ENCODE assay signal across 1 cellular context in the genomic region with DNA sequence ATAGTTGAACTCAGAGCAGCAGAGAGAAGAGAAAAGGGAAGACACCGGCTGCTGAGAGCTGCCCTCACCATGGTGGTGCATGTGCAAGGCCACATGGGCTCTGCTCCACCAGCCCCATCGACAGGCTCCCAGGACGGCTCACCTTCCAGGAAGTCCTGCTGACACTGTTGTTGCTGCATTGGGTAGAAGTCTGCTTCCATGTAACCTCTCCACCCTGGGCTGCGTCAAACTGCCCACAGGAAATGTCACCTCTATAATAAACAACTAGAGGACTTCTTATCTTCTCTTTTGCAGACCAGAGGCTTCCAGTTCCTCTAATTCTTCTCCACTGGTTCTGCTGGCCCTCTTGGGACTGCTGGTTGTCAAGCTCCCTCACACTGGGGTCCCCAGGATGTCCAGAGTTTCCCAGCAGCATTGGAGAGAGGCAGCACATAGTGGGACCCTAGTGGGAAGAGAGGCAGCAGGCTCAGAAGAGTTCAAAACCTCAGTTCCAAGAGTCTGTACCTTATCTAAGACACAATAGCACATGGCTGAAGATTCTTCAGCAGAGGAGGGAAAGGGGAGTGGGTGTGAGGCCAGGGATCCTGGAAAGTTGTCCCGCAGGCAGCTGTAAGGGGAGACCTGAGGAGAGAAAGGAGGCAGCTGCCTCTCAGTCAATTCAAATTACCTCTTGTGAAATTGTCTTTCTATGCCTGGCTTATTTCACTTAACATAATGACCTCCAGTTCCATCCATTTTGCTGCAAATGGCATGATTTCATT.
TF ChIP-seq lines count a peak whose summit lies in the region.

No MANE protein-coding gene starts in this region.

TF ChIP-seq in K562, 482 proteins besides CTCF, POLR2A, EP300 and RAD21 (continues in another document):
- TF ChIP-seq, protein P1, sequence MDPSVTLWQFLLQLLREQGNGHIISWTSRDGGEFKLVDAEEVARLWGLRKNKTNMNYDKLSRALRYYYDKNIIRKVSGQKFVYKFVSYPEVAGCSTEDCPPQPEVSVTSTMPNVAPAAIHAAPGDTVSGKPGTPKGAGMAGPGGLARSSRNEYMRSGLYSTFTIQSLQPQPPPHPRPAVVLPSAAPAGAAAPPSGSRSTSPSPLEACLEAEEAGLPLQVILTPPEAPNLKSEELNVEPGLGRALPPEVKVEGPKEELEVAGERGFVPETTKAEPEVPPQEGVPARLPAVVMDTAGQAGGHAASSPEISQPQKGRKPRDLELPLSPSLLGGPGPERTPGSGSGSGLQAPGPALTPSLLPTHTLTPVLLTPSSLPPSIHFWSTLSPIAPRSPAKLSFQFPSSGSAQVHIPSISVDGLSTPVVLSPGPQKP (CRISPR knock-in tag; IDR thresholded peaks at IDR 0.05), result no peak
- TF ChIP-seq TOE1 (IDR thresholded peaks at IDR 0.05; ENCODE audit: borderline replicate concordance) (no peak), TOE1 (CRISPR knock-in tag; IDR thresholded peaks at IDR 0.05; ENCODE audit: borderline replicate concordance, low read depth) (no peak), POLR3G (IDR thresholded peaks at IDR 0.05; ENCODE audit: extremely low read depth, insufficient read length, insufficient replicate concordance) (no peak), ZNF253 (CRISPR knock-in tag; conservative IDR thresholded peaks at IDR 0.05) (no peak), RNF2 (IDR thresholded peaks at IDR 0.05) (peak; percentile 58; the same call in 1 of the 2 replicates), ZNF766 (CRISPR knock-in tag; conservative IDR thresholded peaks at IDR 0.05) (peak; percentile 89), NR2F6 (CRISPR knock-in tag; IDR thresholded peaks at IDR 0.05) (no peak), ETV6 (IDR thresholded peaks at IDR 0.05; ENCODE audit: borderline replicate concordance in 1 of 2, low read depth in 2 of 2, low read length in 1 of 2) (no peak), ETV6 (CRISPR knock-in tag; IDR thresholded peaks at IDR 0.05; ENCODE audit: borderline replicate concordance) (no peak), BCL6 (CRISPR knock-in tag; IDR thresholded peaks at IDR 0.05) (0 out of 2 replicates have a peak, but pooled peaks have one; percentile 37), SAP30 (IDR thresholded peaks at IDR 0.05; ENCODE audit: borderline replicate concordance, insufficient read depth, low read depth, low read length, poor library complexity, severe bottlenecking) (no peak), FOXP1 (CRISPR knock-in tag; IDR thresholded peaks at IDR 0.05) (no peak), CC2D1A (IDR thresholded peaks at IDR 0.05) (no peak), ZNF583 (CRISPR knock-in tag; IDR thresholded peaks at IDR 0.05) (no peak), ZNF780A (CRISPR knock-in tag; IDR thresholded peaks at IDR 0.05) (no peak), TAF15 (IDR thresholded peaks at IDR 0.05; ENCODE audit: low read depth, low read length) (no peak), ZNF277 (CRISPR knock-in tag; IDR thresholded peaks at IDR 0.05; ENCODE audit: borderline replicate concordance) (no peak), MXI1 (IDR thresholded peaks at IDR 0.05; ENCODE audit: low read depth, low read length) (no peak), SIRT6 (IDR thresholded peaks at IDR 0.05; ENCODE audit: low read depth, low read length) (no peak), ZNF830 (CRISPR knock-in tag; IDR thresholded peaks at IDR 0.05) (no peak), HOXB6 (CRISPR knock-in tag; IDR thresholded peaks at IDR 0.05; ENCODE audit: borderline replicate concordance) (no peak), ARID1B (IDR thresholded peaks at IDR 0.05) (0 out of 2 replicates have a peak, but pooled peaks have one; percentile 9), SRSF7 (optimal IDR thresholded peaks at IDR 0.05; ENCODE audit: low read depth, low read length) (no peak), DNMT1 (IDR thresholded peaks at IDR 0.05) (no peak), STAT5A (IDR thresholded peaks at IDR 0.05; ENCODE audit: borderline replicate concordance, low read length) (no peak), ZNF175 (CRISPR knock-in tag; IDR thresholded peaks at IDR 0.05; ENCODE audit: low read depth) (peak; percentile 54; the same call in 1 of the 2 replicates)
- TF ChIP-seq, protein P2, sequence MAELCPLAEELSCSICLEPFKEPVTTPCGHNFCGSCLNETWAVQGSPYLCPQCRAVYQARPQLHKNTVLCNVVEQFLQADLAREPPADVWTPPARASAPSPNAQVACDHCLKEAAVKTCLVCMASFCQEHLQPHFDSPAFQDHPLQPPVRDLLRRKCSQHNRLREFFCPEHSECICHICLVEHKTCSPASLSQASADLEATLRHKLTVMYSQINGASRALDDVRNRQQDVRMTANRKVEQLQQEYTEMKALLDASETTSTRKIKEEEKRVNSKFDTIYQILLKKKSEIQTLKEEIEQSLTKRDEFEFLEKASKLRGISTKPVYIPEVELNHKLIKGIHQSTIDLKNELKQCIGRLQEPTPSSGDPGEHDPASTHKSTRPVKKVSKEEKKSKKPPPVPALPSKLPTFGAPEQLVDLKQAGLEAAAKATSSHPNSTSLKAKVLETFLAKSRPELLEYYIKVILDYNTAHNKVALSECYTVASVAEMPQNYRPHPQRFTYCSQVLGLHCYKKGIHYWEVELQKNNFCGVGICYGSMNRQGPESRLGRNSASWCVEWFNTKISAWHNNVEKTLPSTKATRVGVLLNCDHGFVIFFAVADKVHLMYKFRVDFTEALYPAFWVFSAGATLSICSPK (IDR thresholded peaks at IDR 0.05; ENCODE audit: borderline replicate concordance), result no peak
- TF ChIP-seq, protein P3, sequence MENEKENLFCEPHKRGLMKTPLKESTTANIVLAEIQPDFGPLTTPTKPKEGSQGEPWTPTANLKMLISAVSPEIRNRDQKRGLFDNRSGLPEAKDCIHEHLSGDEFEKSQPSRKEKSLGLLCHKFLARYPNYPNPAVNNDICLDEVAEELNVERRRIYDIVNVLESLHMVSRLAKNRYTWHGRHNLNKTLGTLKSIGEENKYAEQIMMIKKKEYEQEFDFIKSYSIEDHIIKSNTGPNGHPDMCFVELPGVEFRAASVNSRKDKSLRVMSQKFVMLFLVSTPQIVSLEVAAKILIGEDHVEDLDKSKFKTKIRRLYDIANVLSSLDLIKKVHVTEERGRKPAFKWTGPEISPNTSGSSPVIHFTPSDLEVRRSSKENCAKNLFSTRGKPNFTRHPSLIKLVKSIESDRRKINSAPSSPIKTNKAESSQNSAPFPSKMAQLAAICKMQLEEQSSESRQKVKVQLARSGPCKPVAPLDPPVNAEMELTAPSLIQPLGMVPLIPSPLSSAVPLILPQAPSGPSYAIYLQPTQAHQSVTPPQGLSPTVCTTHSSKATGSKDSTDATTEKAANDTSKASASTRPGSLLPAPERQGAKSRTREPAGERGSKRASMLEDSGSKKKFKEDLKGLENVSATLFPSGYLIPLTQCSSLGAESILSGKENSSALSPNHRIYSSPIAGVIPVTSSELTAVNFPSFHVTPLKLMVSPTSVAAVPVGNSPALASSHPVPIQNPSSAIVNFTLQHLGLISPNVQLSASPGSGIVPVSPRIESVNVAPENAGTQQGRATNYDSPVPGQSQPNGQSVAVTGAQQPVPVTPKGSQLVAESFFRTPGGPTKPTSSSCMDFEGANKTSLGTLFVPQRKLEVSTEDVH (IDR thresholded peaks at IDR 0.05; ENCODE audit: low read depth, partially characterized antibody), result no peak
- TF ChIP-seq, protein P4, sequence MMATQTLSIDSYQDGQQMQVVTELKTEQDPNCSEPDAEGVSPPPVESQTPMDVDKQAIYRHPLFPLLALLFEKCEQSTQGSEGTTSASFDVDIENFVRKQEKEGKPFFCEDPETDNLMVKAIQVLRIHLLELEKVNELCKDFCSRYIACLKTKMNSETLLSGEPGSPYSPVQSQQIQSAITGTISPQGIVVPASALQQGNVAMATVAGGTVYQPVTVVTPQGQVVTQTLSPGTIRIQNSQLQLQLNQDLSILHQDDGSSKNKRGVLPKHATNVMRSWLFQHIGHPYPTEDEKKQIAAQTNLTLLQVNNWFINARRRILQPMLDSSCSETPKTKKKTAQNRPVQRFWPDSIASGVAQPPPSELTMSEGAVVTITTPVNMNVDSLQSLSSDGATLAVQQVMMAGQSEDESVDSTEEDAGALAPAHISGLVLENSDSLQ (IDR thresholded peaks at IDR 0.05), result no peak
- TF ChIP-seq, protein P5, sequence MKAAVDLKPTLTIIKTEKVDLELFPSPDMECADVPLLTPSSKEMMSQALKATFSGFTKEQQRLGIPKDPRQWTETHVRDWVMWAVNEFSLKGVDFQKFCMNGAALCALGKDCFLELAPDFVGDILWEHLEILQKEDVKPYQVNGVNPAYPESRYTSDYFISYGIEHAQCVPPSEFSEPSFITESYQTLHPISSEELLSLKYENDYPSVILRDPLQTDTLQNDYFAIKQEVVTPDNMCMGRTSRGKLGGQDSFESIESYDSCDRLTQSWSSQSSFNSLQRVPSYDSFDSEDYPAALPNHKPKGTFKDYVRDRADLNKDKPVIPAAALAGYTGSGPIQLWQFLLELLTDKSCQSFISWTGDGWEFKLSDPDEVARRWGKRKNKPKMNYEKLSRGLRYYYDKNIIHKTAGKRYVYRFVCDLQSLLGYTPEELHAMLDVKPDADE (conservative IDR thresholded peaks at IDR 0.05; ENCODE audit: control insufficient read depth, low read depth, low read length), result no peak
- TF ChIP-seq, protein P6, sequence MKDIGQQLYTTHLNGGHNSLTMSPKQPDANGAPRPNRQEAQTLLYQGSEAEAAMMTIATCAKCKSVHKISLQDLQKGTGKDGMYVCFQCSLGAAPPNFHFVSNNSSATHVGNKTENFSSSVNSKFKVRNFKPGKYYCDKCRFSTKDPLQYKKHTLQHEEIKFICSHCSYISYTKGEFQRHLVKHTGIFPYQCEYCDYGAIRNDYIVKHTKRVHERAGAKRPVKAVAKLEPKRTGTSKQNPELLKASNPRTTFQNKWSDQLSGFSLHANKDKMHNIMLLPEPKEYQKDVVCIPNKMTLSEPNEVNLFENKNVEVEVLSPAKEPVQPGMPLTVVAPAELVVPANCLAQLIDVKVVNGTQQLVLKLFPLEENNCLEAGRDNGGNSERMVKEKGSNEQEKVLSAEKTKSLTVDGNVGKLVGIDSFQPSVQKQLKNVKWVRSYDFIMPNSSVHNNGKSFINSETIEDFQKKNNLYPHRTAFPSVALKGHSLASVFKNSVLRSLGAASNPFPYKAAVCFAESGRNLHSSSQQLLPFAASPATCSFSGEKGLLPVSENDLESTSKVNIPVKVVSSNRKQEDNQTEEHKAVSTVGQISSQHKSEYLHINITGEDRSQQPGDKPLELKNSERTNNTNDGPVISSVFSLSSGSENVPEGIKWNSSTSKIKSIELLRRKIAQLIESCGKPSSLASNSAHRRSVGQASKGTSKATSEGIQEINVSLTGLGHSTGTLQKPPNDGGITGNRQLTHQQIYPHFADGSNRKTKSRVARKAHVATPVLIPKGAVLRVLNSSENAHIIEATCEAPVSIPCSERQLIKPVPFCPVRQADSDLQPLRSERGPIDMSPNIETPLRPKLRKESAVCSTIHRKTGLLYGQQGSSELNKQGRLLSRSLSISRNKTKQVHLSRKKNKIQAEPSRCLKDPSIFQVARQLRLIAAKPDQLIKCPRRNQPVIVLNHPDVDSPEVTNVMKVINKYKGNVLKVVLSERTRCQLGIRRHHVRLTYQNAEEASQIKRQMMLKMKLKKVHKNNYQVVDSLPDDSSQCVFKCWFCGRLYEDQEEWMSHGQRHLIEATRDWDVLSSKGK (CRISPR knock-in tag; IDR thresholded peaks at IDR 0.05), result no peak
- TF ChIP-seq, protein P7, sequence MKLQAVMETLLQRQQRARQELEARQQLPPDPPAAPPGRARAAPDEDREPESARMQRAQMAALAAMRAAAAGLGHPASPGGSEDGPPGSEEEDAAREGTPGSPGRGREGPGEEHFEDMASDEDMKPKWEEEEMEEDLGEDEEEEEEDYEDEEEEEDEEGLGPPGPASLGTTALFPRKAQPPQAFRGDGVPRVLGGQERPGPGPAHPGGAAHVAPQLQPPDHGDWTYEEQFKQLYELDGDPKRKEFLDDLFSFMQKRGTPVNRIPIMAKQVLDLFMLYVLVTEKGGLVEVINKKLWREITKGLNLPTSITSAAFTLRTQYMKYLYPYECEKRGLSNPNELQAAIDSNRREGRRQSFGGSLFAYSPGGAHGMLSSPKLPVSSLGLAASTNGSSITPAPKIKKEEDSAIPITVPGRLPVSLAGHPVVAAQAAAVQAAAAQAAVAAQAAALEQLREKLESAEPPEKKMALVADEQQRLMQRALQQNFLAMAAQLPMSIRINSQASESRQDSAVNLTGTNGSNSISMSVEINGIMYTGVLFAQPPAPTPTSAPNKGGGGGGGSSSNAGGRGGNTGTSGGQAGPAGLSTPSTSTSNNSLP (IDR thresholded peaks at IDR 0.05; ENCODE audit: borderline replicate concordance, low read depth, low read length), result no peak
